ENCODE assay signal across 14 cellular contexts in the genomic region with DNA sequence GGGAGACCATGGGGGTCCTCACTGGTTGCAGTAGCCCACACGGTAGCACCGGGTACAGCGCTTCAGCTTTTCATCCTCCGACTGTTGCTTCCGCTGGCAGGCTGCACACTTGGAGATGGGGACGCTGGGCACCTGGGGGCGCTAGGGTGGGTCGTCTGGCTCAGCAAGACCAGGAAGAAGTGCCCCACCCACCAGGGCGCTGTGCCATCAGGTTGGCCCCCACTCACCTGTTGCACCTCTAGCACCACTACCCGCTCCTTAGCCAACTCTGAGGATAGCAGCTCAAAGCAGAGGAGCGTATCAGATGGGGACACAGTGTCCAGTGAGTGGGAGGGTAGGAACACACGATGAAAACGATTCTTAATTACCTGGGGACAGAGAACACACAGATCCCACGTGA. TPM values are rescaled to one million over a fixed set of nuclear protein-coding genes. Genes with fewer than 3 reads are reported as not detected.
DNase-seq lines count a peak whose midpoint lies in the region; ATAC-seq and TF ChIP-seq lines count a peak whose summit lies in the region.
"Had no signal": no experiment of that assay in that cellular context is flagged by ENCODE, and none has a peak within 500 bp of the region (broad histone marks: within the 10 kb centered on the region; RNA-seq: fewer than 3 reads in every experiment).

No MANE protein-coding gene starts in this region.

- no peak overlapping the region for H2AFZ ChIP-seq in osteoblast (ENCODE audit: low read length)

- no peak for TF ChIP-seq CTCF in HEK293 (tag by site-specific recombination; IDR thresholded peaks at IDR 0.05)
- TF ChIP-seq CTCF in LNCaP clone FGC (IDR thresholded peaks at IDR 0.05; ENCODE audit: control insufficient read depth, extremely low read depth, insufficient read depth) = 0 out of 2 replicates have a peak, but pooled peaks have one; percentile 2
- no peak for TF ChIP-seq CTCF in osteoblast (IDR thresholded peaks at IDR 0.05; ENCODE audit: extremely low read depth, low read depth, low read length)
- TF ChIP-seq CTCF in CD14-positive monocyte (IDR thresholded peaks at IDR 0.05) = no peak

- no peaks in the 10 kb centered on the region for H3K27me3 ChIP-seq in osteoblast (ENCODE audit: insufficient read depth, low read length)

- H3K4me3 ChIP-seq in HEK293 (ENCODE audit: low read depth, low read length) = no peak overlapping the region
- no peak overlapping the region for H3K4me3 ChIP-seq in LNCaP clone FGC (ENCODE audit: low read depth, low read length)
- H3K4me3 ChIP-seq in osteoblast (ENCODE audit: insufficient read depth, low read length) = no peak overlapping the region
- H3K4me3 ChIP-seq: HAP-1 had no signal

- intact Hi-C loops in CD14-positive monocyte (cut with micrococcal nuclease) = no loop called here

- no peak overlapping the region for H3K4me3 Mint-ChIP-seq in T-helper 17 cell
- H3K4me3 Mint-ChIP-seq in CD14-positive monocyte = no peak overlapping the region
- H3K4me3 Mint-ChIP-seq: CD8-positive, alpha-beta memory T cell had no signal

- H3K9me3 ChIP-seq in HEK293 (ENCODE audit: control insufficient read depth, insufficient read depth, low read depth, low read length) (no peaks in the 10 kb centered on the region), T-helper 17 cell (ENCODE audit: control insufficient read depth, low read length, poor library complexity, severe bottlenecking) (no peaks in the 10 kb centered on the region), osteoblast (ENCODE audit: low read depth, low read length) (no peaks in the 10 kb centered on the region)
- H3K9me3 ChIP-seq: HAP-1 had no signal

- DNase-seq in LNCaP clone FGC (ENCODE audit: low read depth) = no peak
- no peak for DNase-seq in T-helper 17 cell
- DNase-seq in osteoblast (ENCODE audit: insufficient read length, low spot score, missing footprints) = peak; percentile 69
- no peak for DNase-seq in CD14-positive monocyte (ENCODE audit: low spot score)
- DNase-seq in NCI-H1694 treated with DMSO at 0.1 percent for 48 hours (lab: John Stamatoyannopoulos, UW) = no peak
- DNase-seq: C1 segment of cervical spinal cord; CD4-positive, CD25-positive, alpha-beta regulatory T cell; CD8-positive, alpha-beta memory T cell; DMS53; DMS79 treated with DMSO at 0.1 percent for 48 hours; GOT3 had no signal

- H3K4me1 ChIP-seq in HEK293 (ENCODE audit: control insufficient read depth, insufficient read depth, low read length) = no peaks in the 10 kb centered on the region
- H3K4me1 ChIP-seq in osteoblast (ENCODE audit: insufficient read depth, low read length) = no peaks in the 10 kb centered on the region
- H3K4me1 ChIP-seq: HAP-1 had no signal

- H3K36me3 ChIP-seq in HEK293 (ENCODE audit: control insufficient read depth in 2 of 2, insufficient read depth in 1 of 2, low read length in 2 of 2) (peaks cover 7 to 94% of the 10 kb centered on the region in 2 experiments; a peak in 2 of 3 replicates), osteoblast (ENCODE audit: insufficient read depth, low read length) (peaks cover 85% of the 10 kb centered on the region)

- H3K36me3 Mint-ChIP-seq in T-helper 17 cell (ENCODE audit: low read depth) = peaks cover 9% of the 10 kb centered on the region
- H3K36me3 Mint-ChIP-seq in CD14-positive monocyte = peaks cover 84 to 91% of the 10 kb centered on the region in 2 donors

- no peaks in the 10 kb centered on the region for H3K9me3 Mint-ChIP-seq in CD14-positive monocyte
- H3K9me3 Mint-ChIP-seq: CD8-positive, alpha-beta memory T cell had no signal

- CTCF ChIA-PET in HEK293 (lab: Yijun Ruan, JAX) = no interaction called here

- no peak overlapping the region for H3K27ac ChIP-seq in HEK293 (ENCODE audit: extremely low read depth, low read depth, low read length)
- H3K27ac ChIP-seq in osteoblast (ENCODE audit: low read depth, low read length) = no peak overlapping the region

- H3K79me2 ChIP-seq in osteoblast (ENCODE audit: insufficient read depth, low read length) = peaks cover 1% of the 10 kb centered on the region

- POLR2A ChIA-PET in HEK293 (lab: Yijun Ruan, JAX) = interaction anchor here (0.6 to 2.0 kb wide), 3 partner anchors 18 to 147 kb away, joined by 3 to 6 read pairs (median 3); partner anchors contain the start of gene QRICH1

- H3K4me2 ChIP-seq in osteoblast (ENCODE audit: insufficient read depth, low read length) = no peak overlapping the region

- peaks cover 2% of the 10 kb centered on the region for H3K4me1 Mint-ChIP-seq in T-helper 17 cell
- no peaks in the 10 kb centered on the region for H3K4me1 Mint-ChIP-seq in CD14-positive monocyte

- H3K27me3 Mint-ChIP-seq in T-helper 17 cell (no peaks in the 10 kb centered on the region), CD14-positive monocyte (ENCODE audit: low read depth in 3 of 3) (no peaks in the 10 kb centered on the region)
- H3K27me3 Mint-ChIP-seq: CD4-positive, CD25-positive, alpha-beta regulatory T cell had no signal

- ATAC-seq in T-helper 17 cell (no peak), HG03097 (IDR thresholded peaks at IDR 0.05; ENCODE audit: low FRiP score, unreplicated experiment) (no peak)

- no peaks in the 10 kb centered on the region for H4K20me1 ChIP-seq in osteoblast (ENCODE audit: insufficient read depth, low read length)

- H3K27ac Mint-ChIP-seq in T-helper 17 cell (peak overlapping the region; percentile 19), CD14-positive monocyte (peak overlapping the region in 1 of 7 donors; percentile 50)
- H3K27ac Mint-ChIP-seq: CD4-positive, CD25-positive, alpha-beta regulatory T cell had no signal

TF ChIP-seq in HEK293, 187 proteins besides CTCF, POLR2A, EP300 and RAD21:
- TF ChIP-seq ZNF341 (tag by site-specific recombination; IDR thresholded peaks at IDR 0.05; ENCODE audit: low read depth) (no peak), ZNF777 (tag by site-specific recombination; IDR thresholded peaks at IDR 0.05; ENCODE audit: borderline replicate concordance) (no peak), SCRT1 (tag by site-specific recombination; IDR thresholded peaks at IDR 0.05; ENCODE audit: borderline replicate concordance) (peak; percentile 84), EGR2 (tag by site-specific recombination; IDR thresholded peaks at IDR 0.05; ENCODE audit: low read depth) (no peak), SP2 (tag by site-specific recombination; IDR thresholded peaks at IDR 0.05) (no peak), SCRT2 (tag by site-specific recombination; IDR thresholded peaks at IDR 0.05) (peak; percentile 97), OVOL3 (tag by site-specific recombination; IDR thresholded peaks at IDR 0.05) (no peak), ZNF16 (tag by site-specific recombination; IDR thresholded peaks at IDR 0.05; ENCODE audit: low read depth) (no peak)

RNA-seq across cellular contexts. Expression of gene QARS1, which starts 7.7 kb away (rescaled TPM):
- 100 to 1,000 TPM; 214 to 269 TPM for total RNA-seq in T-helper 17 cell
- total RNA-seq in osteoblast = 360 and 416 TPM in 2 replicates
- polyA plus RNA-seq in CD14-positive monocyte = 100 to 1,000 TPM; 142 TPM

RNA-seq across cellular contexts. Expression of gene USP19, which starts 8.4 kb away (rescaled TPM):
- 10 to 100 TPM; 51.4 to 56.6 TPM for total RNA-seq in T-helper 17 cell
- total RNA-seq in osteoblast = 37.1 and 49.6 TPM in 2 replicates
- 10 to 100 TPM; 18.4 to 24.1 TPM for polyA plus RNA-seq in CD14-positive monocyte

RNA-seq across cellular contexts. Expression of gene QRICH1, which starts 18.4 kb away (rescaled TPM):
- total RNA-seq in T-helper 17 cell = 100 to 1,000 TPM; 196 to 206 TPM
- total RNA-seq in osteoblast = 136 and 167 TPM in 2 replicates
- 10 to 100 TPM in 1 of 2 donors, 1 to 10 TPM in 1; 9.3 to 16.1 TPM for polyA plus RNA-seq in CD14-positive monocyte

RNA-seq across cellular contexts. Expression of gene LAMB2, which starts 20.6 kb away (rescaled TPM):
- total RNA-seq in T-helper 17 cell (1 to 10 TPM in 1 of 2 donors, under 1 TPM in 1; 0.65 to 3.3 TPM), osteoblast (355 and 450 TPM in 2 replicates)
- polyA plus RNA-seq in CD14-positive monocyte = 1 to 10 TPM; 4.0 to 7.6 TPM
- polyA plus RNA-seq: CD8-positive, alpha-beta memory T cell had no signal

RNA-seq across cellular contexts. Expression of gene CCDC71, which starts 53.9 kb away (rescaled TPM):
- total RNA-seq in T-helper 17 cell = 10 to 100 TPM; 13.7 to 13.9 TPM
- 19.2 and 22.8 TPM in 2 replicates for total RNA-seq in osteoblast
- polyA plus RNA-seq in CD14-positive monocyte = 1 to 10 TPM; 1.0 to 1.2 TPM
